ENCODE assay signal across 8 cellular contexts in genomic region chr22:30591588-30592359, GRCh38. TPM values are rescaled to one million over a fixed set of nuclear protein-coding genes. Genes with fewer than 3 reads are reported as not detected.
DNase-seq lines count a peak whose midpoint lies in the region; ATAC-seq lines count a peak whose summit lies in the region.

Gene PES1 (minus strand): TSS chr22:30591910. CDS start chr22:30591833, 77 bp downstream.

- peaks cover 26% of the 10 kb centered on the region for H3K36me3 Mint-ChIP-seq in effector memory CD8-positive, alpha-beta T cell (ENCODE audit: insufficient read depth)

- H3K9me3 Mint-ChIP-seq in effector memory CD8-positive, alpha-beta T cell = no peaks in the 10 kb centered on the region

- H3K27me3 Mint-ChIP-seq in effector memory CD8-positive, alpha-beta T cell = peaks cover 7 to 12% of the 10 kb centered on the region in 2 donors

- peak; percentile 93 for ATAC-seq in GM21360 (IDR thresholded peaks at IDR 0.05; ENCODE audit: unreplicated experiment)
- peak; percentile 99 for ATAC-seq in effector memory CD8-positive, alpha-beta T cell (replicated peaks)

- CTCF ChIA-PET in activated CD8-positive, alpha-beta memory T cell treated with anti-CD3 and anti-CD28 coated beads for 36 hours (lab: Charles Lee) = interaction anchor here (0.9 to 1.8 kb wide), 3 partner anchors 16 to 235 kb away, joined by 3 to 7 read pairs (median 3); partner anchors contain the start of genes CCDC157 and SF3A1

- peaks cover 0 to 6% of the 10 kb centered on the region in 2 donors for H3K4me1 Mint-ChIP-seq in effector memory CD8-positive, alpha-beta T cell (ENCODE audit: low read depth in 2 of 2)

- no peak within 1 kb of the TSS for H3K4me3 Mint-ChIP-seq in effector memory CD8-positive, alpha-beta T cell

- peak; percentile 99 for DNase-seq in COLO829 (ENCODE audit: low spot score)
- DNase-seq in HT1080 (ENCODE audit: low read depth) = peak; percentile 98
- DNase-seq in NOMO-1 (lab: John Stamatoyannopoulos, UW; ENCODE audit: unreplicated experiment in 2 of 2) = peak; percentile 92 to 97
- peak; percentile 93 to 96 (median 94) for DNase-seq in effector memory CD8-positive, alpha-beta T cell
- peak; percentile 99 to 100 for DNase-seq in lung microvascular endothelial cell (ENCODE audit: low read depth in 2 of 2)
- peak; percentile 86 to 92 (median 90) for DNase-seq in stimulated activated CD4-positive, alpha-beta T cell treated with anti-CD3 and anti-CD28 coated beads, TNF-alpha, amount 100 ng/mL, for 48 hours (ENCODE audit: low read depth in 3 of 3)

- no peak within 1 kb of the TSS for H3K27ac Mint-ChIP-seq in effector memory CD8-positive, alpha-beta T cell

- POLR2A ChIA-PET in activated CD8-positive, alpha-beta memory T cell treated with anti-CD3 and anti-CD28 coated beads for 36 hours (lab: Charles Lee) = interaction anchor here (1.2 kb wide), 1 partner anchor 163 kb away, joined by 3 read pairs; no protein-coding TSS in a partner anchor

RNA-seq across cellular contexts. Expression of gene PES1, which starts in this region (rescaled TPM):
- total RNA-seq in HT1080 (2014; rRNA removed; shearing (Covaris generic)) = 178 and 181 TPM in 2 replicates
- 93.7 and 96.2 TPM in 2 replicates for polyA plus RNA-seq in HT1080 (2015; cell fraction: cytosol; rRNA removed)
- polyA plus RNA-seq in HT1080 (2015; cell fraction: nucleus; rRNA removed) = 104 and 111 TPM in 2 replicates
- total RNA-seq in activated CD8-positive, alpha-beta memory T cell treated with anti-CD3 and anti-CD28 coated beads for 36 hours = 100 to 1,000 TPM; 183 to 184 TPM
- 56.2 and 61.1 TPM in 2 replicates for total RNA-seq in lung microvascular endothelial cell

Comparison
In these comparisons a context has a peak if more than half of its experiments do, and no peak if none do; other contexts are left out.
1. Peak in every context shown above with its lines: DNase-seq and ATAC-seq.